Comparison of ENCODE assay signal across 12 cellular contexts in the genomic region with DNA sequence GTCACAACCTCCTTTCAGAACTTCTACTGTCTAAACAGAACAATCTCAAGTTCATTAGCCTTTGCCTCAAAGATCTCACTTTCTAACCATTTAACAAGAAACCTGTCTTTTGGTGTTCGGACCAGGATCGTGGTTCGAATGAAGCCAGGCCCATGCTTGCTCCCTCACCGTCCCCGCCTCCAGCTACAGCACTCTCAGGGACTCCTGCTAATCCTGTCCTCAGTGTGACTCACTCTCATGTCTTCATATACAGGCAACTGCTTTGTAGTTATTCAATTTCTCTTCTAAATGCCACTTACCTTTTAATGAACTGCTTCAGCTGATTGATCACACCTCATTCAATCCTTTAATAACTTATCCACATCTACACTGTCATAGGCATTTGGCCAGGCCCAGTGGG. TPM values are rescaled to one million over a fixed set of nuclear protein-coding genes. Genes with fewer than 3 reads are reported as not detected.
DNase-seq lines count a peak whose midpoint lies in the region; ATAC-seq and TF ChIP-seq lines count a peak whose summit lies in the region.
"Had no signal": no experiment of that assay in that cellular context is flagged by ENCODE, and none has a peak within 500 bp of the region (broad histone marks: within the 10 kb centered on the region; RNA-seq: fewer than 3 reads in every experiment).

No MANE protein-coding gene starts in this region.

- peaks cover 40% of the 10 kb centered on the region for H3K36me3 Mint-ChIP-seq in activated T-cell treated with anti-CD3 and anti-CD28 coated beads, Interleukin-2, amount 50 U/mL, for 24 hours (ENCODE audit: low read depth)
- peaks cover 9 to 33% of the 10 kb centered on the region in 2 donors for H3K36me3 Mint-ChIP-seq in stimulated activated naive B cell treated with anti-CD40 and anti-IgM and Interleukin-4, amounts not matched to agents 10 μg/mL and 1 μg/mL and 100 μg/mL, for 72 hours

- ATAC-seq in stimulated activated naive B cell treated with anti-CD40 and anti-IgM and Interleukin-4, amounts not matched to agents 10 μg/mL and 1 μg/mL and 100 μg/mL, for 72 hours (replicated peaks) = no peak
- no peak for ATAC-seq in HG02884 (IDR thresholded peaks at IDR 0.05; ENCODE audit: unreplicated experiment)

- H3K4me3 Mint-ChIP-seq in activated T-cell treated with anti-CD3 and anti-CD28 coated beads, Interleukin-2, amount 50 U/mL, for 24 hours = peak overlapping the region; percentile 2
- peak overlapping the region; percentile 75 for H3K4me3 Mint-ChIP-seq in stimulated activated naive B cell treated with anti-CD40 and anti-IgM and Interleukin-4, amounts not matched to agents 10 μg/mL and 1 μg/mL and 100 μg/mL, for 72 hours

- H3K27ac ChIP-seq in esophagus (ENCODE audit: low read depth in 2 of 2, low read length in 1 of 2) (peak overlapping the region; percentile 68 to 90), coronary artery (no peak overlapping the region)
- H3K27ac ChIP-seq: VCaP had no signal

- no peak for TF ChIP-seq CTCF in coronary artery (IDR thresholded peaks at IDR 0.05)

- peaks cover 6 to 10% of the 10 kb centered on the region in 2 donors for H3K36me3 ChIP-seq in esophagus (ENCODE audit: control insufficient read depth in 2 of 2, insufficient read depth in 2 of 2, low read length in 1 of 2)

- no peaks in the 10 kb centered on the region for H3K27me3 ChIP-seq in esophagus (ENCODE audit: control insufficient read depth in 1 of 2, insufficient read depth in 2 of 2, low read length in 2 of 2)
- H3K27me3 ChIP-seq: tibial nerve had no signal

- no peak overlapping the region for H3K4me3 ChIP-seq in esophagus (ENCODE audit: low read depth in 1 of 2, low read length in 2 of 2)
- no peak overlapping the region for H3K4me3 ChIP-seq in coronary artery
- H3K4me3 ChIP-seq: tibial nerve had no signal

- no peaks in the 10 kb centered on the region for H3K9me3 Mint-ChIP-seq in activated T-cell treated with anti-CD3 and anti-CD28 coated beads, Interleukin-2, amount 50 U/mL, for 24 hours
- H3K9me3 Mint-ChIP-seq in stimulated activated naive B cell treated with anti-CD40 and anti-IgM and Interleukin-4, amounts not matched to agents 10 μg/mL and 1 μg/mL and 100 μg/mL, for 72 hours = no peaks in the 10 kb centered on the region

- DNase-seq in activated T-cell treated with anti-CD3 and anti-CD28 coated beads, Interleukin-2, amount 50 U/mL, for 24 hours = peak; percentile 33
- DNase-seq in activated T-cell treated with anti-CD3 and anti-CD28 coated beads, Interleukin-2, amount 50 U/mL, for 1 hour = no peak
- peak; percentile 15 for DNase-seq in RPMI8226
- no peak for DNase-seq in stimulated activated naive B cell treated with anti-CD40 and anti-IgM and Interleukin-4, amounts not matched to agents 10 μg/mL and 1 μg/mL and 100 μg/mL, for 72 hours
- DNase-seq in activated gamma-delta T cell treated with Interleukin-2 at 50 U/mL for 16 hours = no peak
- no peak for DNase-seq in coronary artery (ENCODE audit: low spot score)
- DNase-seq: NCI-H1092; NK-92 treated with Interleukin-12 subunit alpha and Interleukin-12 subunit beta, amount 100 ng/mL, for 24 hours had no signal

- H3K4me1 Mint-ChIP-seq in activated T-cell treated with anti-CD3 and anti-CD28 coated beads, Interleukin-2, amount 50 U/mL, for 24 hours (ENCODE audit: low read depth) = peaks cover 72% of the 10 kb centered on the region
- peaks cover 63 to 76% of the 10 kb centered on the region in 2 donors for H3K4me1 Mint-ChIP-seq in stimulated activated naive B cell treated with anti-CD40 and anti-IgM and Interleukin-4, amounts not matched to agents 10 μg/mL and 1 μg/mL and 100 μg/mL, for 72 hours

- H3K9me3 ChIP-seq in esophagus (ENCODE audit: control insufficient read depth in 2 of 2, insufficient read depth in 1 of 2, low read depth in 1 of 2, low read length in 1 of 2) = no peaks in the 10 kb centered on the region
- H3K9me3 ChIP-seq: tibial nerve had no signal

- H3K27ac Mint-ChIP-seq in activated T-cell treated with anti-CD3 and anti-CD28 coated beads, Interleukin-2, amount 50 U/mL, for 24 hours = peak overlapping the region; percentile 83
- peak overlapping the region; percentile 98 for H3K27ac Mint-ChIP-seq in stimulated activated naive B cell treated with anti-CD40 and anti-IgM and Interleukin-4, amounts not matched to agents 10 μg/mL and 1 μg/mL and 100 μg/mL, for 72 hours

- H3K27me3 Mint-ChIP-seq in activated T-cell treated with anti-CD3 and anti-CD28 coated beads, Interleukin-2, amount 50 U/mL, for 24 hours = no peaks in the 10 kb centered on the region
- H3K27me3 Mint-ChIP-seq in stimulated activated naive B cell treated with anti-CD40 and anti-IgM and Interleukin-4, amounts not matched to agents 10 μg/mL and 1 μg/mL and 100 μg/mL, for 72 hours = no peaks in the 10 kb centered on the region

- WGBS in esophagus, 2 donors = 54 to 67% methylated on average over 5 of the region's 5 CpGs

- H3K4me1 ChIP-seq in esophagus (ENCODE audit: control insufficient read depth in 2 of 2, insufficient read depth in 2 of 2, low read length in 1 of 2) = peaks cover 3 to 17% of the 10 kb centered on the region in 2 donors

RNA-seq across cellular contexts. Expression of gene SERTAD2, which starts 15.8 kb away (rescaled TPM):
- polyA plus RNA-seq in esophagus = 10 to 100 TPM; 13.6 to 22.9 TPM

Comparison
In these comparisons a context has a peak if more than half of its experiments do, and no peak if none do; other contexts are left out.
1. DNase-seq: peak in activated T-cell treated with anti-CD3 and anti-CD28 coated beads, Interleukin-2, amount 50 U/mL, for 24 hours (single experiment) and RPMI8226 (single experiment); none in activated T-cell treated with anti-CD3 and anti-CD28 coated beads, Interleukin-2, amount 50 U/mL, for 1 hour (single experiment), stimulated activated naive B cell treated with anti-CD40 and anti-IgM and Interleukin-4, amounts not matched to agents 10 μg/mL and 1 μg/mL and 100 μg/mL, for 72 hours (single experiment), activated gamma-delta T cell treated with Interleukin-2 at 50 U/mL for 16 hours (single experiment) and coronary artery (single experiment).
2. H3K27ac ChIP-seq: peak in esophagus (2 of 2); none in coronary artery (0 of 2).